ENCODE assay signal across 11 cellular contexts in genomic region chr5:72598461-72599433, GRCh38.
A peak's percentile ranks its signal among the peaks of the same experiment; 100 is the strongest.
DNase-seq lines count a peak whose midpoint lies in the region; TF ChIP-seq lines count a peak whose summit lies in the region.
"Had no signal": no experiment of that assay in that cellular context is flagged by ENCODE, and none has a peak within 500 bp of the region (broad histone marks: within the 10 kb centered on the region; RNA-seq: fewer than 3 reads in every experiment).

No MANE protein-coding gene starts in this region.

- H4K91ac ChIP-seq in mesenchymal stem cell (ENCODE audit: low read length): peak overlapping the region; percentile 60

- no peak overlapping the region for H3K14ac ChIP-seq in mesenchymal stem cell (ENCODE audit: low read length in 2 of 2)

- H4K8ac ChIP-seq in mesenchymal stem cell (ENCODE audit: low read length): peak overlapping the region; percentile 45

- no peaks in the 10 kb centered on the region for H3F3A ChIP-seq in MM.1S (ENCODE audit: insufficient read depth, low read length)

- H3K79me2 ChIP-seq in MM.1S (ENCODE audit: low read length): no peaks in the 10 kb centered on the region

- peak overlapping the region; percentile 7 to 84 for H3K18ac ChIP-seq in mesenchymal stem cell (ENCODE audit: low read depth in 1 of 2, low read length in 2 of 2)

- H2BK120ac ChIP-seq in mesenchymal stem cell (ENCODE audit: low read depth, low read length): peak overlapping the region; percentile 86

- H3K36me3 ChIP-seq in MM.1S (replicated peaks; ENCODE audit: insufficient read depth, low read length): no peaks in the 10 kb centered on the region
- no peaks in the 10 kb centered on the region for H3K36me3 ChIP-seq in brain microvascular endothelial cell (replicated peaks)
- H3K36me3 ChIP-seq in mesenchymal stem cell (ENCODE audit: control insufficient read depth in 1 of 2, insufficient read depth in 2 of 2, low read depth in 1 of 2, low read length in 2 of 2): no peaks in the 10 kb centered on the region
- no peaks in the 10 kb centered on the region for H3K36me3 ChIP-seq in HAP-1 (replicated peaks)

- H3K9me2 ChIP-seq in MM.1S (replicated peaks; ENCODE audit: insufficient read depth, low read length): no peaks in the 10 kb centered on the region

- POLR2A ChIA-PET in AG04450 (lab: Yijun Ruan, JAX): no interaction called here

- H4K20me1 ChIP-seq in MM.1S (ENCODE audit: insufficient read depth, low read length): no peaks in the 10 kb centered on the region

- H2BK15ac ChIP-seq in mesenchymal stem cell (ENCODE audit: low read depth, poor library complexity, severe bottlenecking): no peak overlapping the region

- H3K4me3 ChIP-seq in AG04450 (ENCODE audit: low read depth, low read length) (no peak overlapping the region), MM.1S (ENCODE audit: low read length) (no peak overlapping the region), brain microvascular endothelial cell (ENCODE audit: low read depth, low read length) (no peak overlapping the region), mesenchymal stem cell (ENCODE audit: insufficient read depth in 1 of 2, low read depth in 1 of 2, low read length in 2 of 2) (peak overlapping the region in 1 of 2 experiments; percentile 6), HAP-1 (no peak overlapping the region)

- H2BK5ac ChIP-seq in mesenchymal stem cell (ENCODE audit: low read depth, low read length, poor library complexity, severe bottlenecking): no peak overlapping the region

- CTCF ChIA-PET in AG04450 (lab: Charles Lee): interaction anchor here (0.6 to 6.2 kb wide), 3 partner anchors 11 to 318 kb away, joined by 3 to 42 read pairs (median 3); no protein-coding TSS in a partner anchor

- H3K4me2 ChIP-seq in MM.1S (ENCODE audit: low read depth, low read length): no peak overlapping the region
- H3K4me2 ChIP-seq in mesenchymal stem cell (ENCODE audit: low read length, poor library complexity, severe bottlenecking): no peak overlapping the region

- in situ Hi-C loops in brain microvascular endothelial cell (cut with HindIII; ENCODE audit: low pct_ligation_motif_present, low sequenced_read_pairs): no loop called here
- in situ Hi-C loops in HAP-1 (cut with MboI; ENCODE audit: low sequenced_read_pairs): no loop called here

- H2BK12ac ChIP-seq in mesenchymal stem cell (ENCODE audit: low read length in 2 of 2): peak overlapping the region; percentile 33 to 94

- no peaks in the 10 kb centered on the region for H3K79me1 ChIP-seq in mesenchymal stem cell (replicated peaks; ENCODE audit: low read length, poor library complexity, severe bottlenecking)

- H2AK5ac ChIP-seq in mesenchymal stem cell (ENCODE audit: low read length, severe bottlenecking): peak overlapping the region; percentile 89

- H3K4me1 ChIP-seq in MM.1S (ENCODE audit: low read length) (no peaks in the 10 kb centered on the region), mesenchymal stem cell (ENCODE audit: control insufficient read depth, insufficient read depth, low read depth, low read length) (peaks cover 11% of the 10 kb centered on the region), HAP-1 (no peaks in the 10 kb centered on the region; the same call in 1 of the 2 replicates)

- no peaks in the 10 kb centered on the region for H3K27me3 ChIP-seq in AG04450 (ENCODE audit: control insufficient read depth, insufficient read depth, low read length)
- H3K27me3 ChIP-seq in MM.1S (replicated peaks; ENCODE audit: insufficient read depth, low read length): no peaks in the 10 kb centered on the region
- H3K27me3 ChIP-seq in brain microvascular endothelial cell (replicated peaks): no peaks in the 10 kb centered on the region
- no peaks in the 10 kb centered on the region for H3K27me3 ChIP-seq in mesenchymal stem cell (ENCODE audit: control insufficient read depth in 1 of 2, insufficient read depth in 1 of 2, low read length in 2 of 2)
- H3K27me3 ChIP-seq in HAP-1 (ENCODE audit: low read depth): no peaks in the 10 kb centered on the region

- H3K27ac ChIP-seq in AG04450 (ENCODE audit: low read depth, low read length) (peak overlapping the region; percentile 89), MM.1S (ENCODE audit: low read length) (no peak overlapping the region), brain microvascular endothelial cell (peak overlapping the region; percentile 99), mesenchymal stem cell (ENCODE audit: low read length, poor library complexity, severe bottlenecking) (peak overlapping the region; percentile 85)

- H3K9me3 ChIP-seq in AG04450 (ENCODE audit: control insufficient read depth, insufficient read depth, low read length) (0 out of 2 replicates have a peak, but pooled peaks cover 3% of the 10 kb centered on the region), MM.1S (replicated peaks; ENCODE audit: insufficient read depth, low read length) (no peaks in the 10 kb centered on the region), mesenchymal stem cell (ENCODE audit: control insufficient read depth, low read length) (peaks cover 4% of the 10 kb centered on the region), HAP-1 (no peaks in the 10 kb centered on the region; the same call in 1 of the 2 replicates)

- H3K4ac ChIP-seq in mesenchymal stem cell (ENCODE audit: low read depth in 1 of 2, low read length in 2 of 2): peak overlapping the region in 1 of 2 experiments; percentile 83

- peak overlapping the region; percentile 4; the same call in 1 of the 2 replicates for H2AFZ ChIP-seq in MM.1S (ENCODE audit: low read length)
- H2AFZ ChIP-seq in mesenchymal stem cell (ENCODE audit: low read depth, low read length): no peak overlapping the region

- H3K9ac ChIP-seq in MM.1S (ENCODE audit: low read length) (no peak overlapping the region), mesenchymal stem cell (ENCODE audit: low read length) (peak overlapping the region; percentile 78)

- no peak overlapping the region for H3K23ac ChIP-seq in mesenchymal stem cell (ENCODE audit: low read length in 2 of 2)

- no peak for DNase-seq in AG04450 (ENCODE audit: low read depth, low spot score)
- no peak for DNase-seq in MM.1S
- peak; percentile 88 for DNase-seq in brain microvascular endothelial cell
- peak; percentile 93 for DNase-seq in mesenchymal stem cell
- DNase-seq in NCI-H2196 treated with DMSO at 0.1 percent for 48 hours (lab: John Stamatoyannopoulos, UW; ENCODE audit: unreplicated experiment): no peak
- DNase-seq in HAP-1 (ENCODE audit: low spot score in 2 of 2): no peak
- no peak for DNase-seq in NCI-H1436 (lab: John Stamatoyannopoulos, UW)
- no peak for DNase-seq in NCI-H526 treated with DMSO at 0.1 percent for 48 hours (lab: John Stamatoyannopoulos, UW)
- DNase-seq: aorta; COR-L47; stimulated activated naive CD4-positive, alpha-beta T cell treated with Interleukin-2 at 50 U/mL for 16 hours had no signal

- WGBS in mesenchymal stem cell: 46% methylated on average over 3 of the region's 7 CpGs

- TF ChIP-seq CTCF in AG04450 (IDR thresholded peaks at IDR 0.05; ENCODE audit: low read depth, low read length): no peak
- TF ChIP-seq CTCF in MM.1S (IDR thresholded peaks at IDR 0.05; ENCODE audit: low read length): no peak
- no peak for TF ChIP-seq CTCF in brain microvascular endothelial cell (IDR thresholded peaks at IDR 0.05; ENCODE audit: low read depth, low read length, missing control alignments)

Comparison
In these comparisons a context has a peak if more than half of its experiments do, and no peak if none do; other contexts are left out.
1. DNase-seq: peak in brain microvascular endothelial cell (single experiment) and mesenchymal stem cell (single experiment); none in AG04450 (single experiment), MM.1S (single experiment), NCI-H2196 treated with DMSO at 0.1 percent for 48 hours (single experiment), HAP-1 (0 of 2), NCI-H1436 (single experiment) and NCI-H526 treated with DMSO at 0.1 percent for 48 hours (single experiment).